In genomic region chr7:148142660-148143248, GRCh38 we compare ENCODE assay signal across 8 cellular contexts.
DNase-seq lines count a peak whose midpoint lies in the region; ATAC-seq, FAIRE-seq and TF ChIP-seq lines count a peak whose summit lies in the region.

No MANE protein-coding gene starts in this region.

- in situ Hi-C loops in GM13977 (cut with MboI; ENCODE audit: low pct_unique_long_range_greater_than_20kb, low sequenced_read_pairs, unreplicated experiment) = no loop called here

- intact Hi-C loops in kidney (cut with DNase I) = no loop called here

- no peak overlapping the region for H3K4me3 ChIP-seq in AG09309 (ENCODE audit: control insufficient read depth, low read depth, low read length)
- no peak overlapping the region for H3K4me3 ChIP-seq in WERI-Rb-1 (ENCODE audit: low read depth, low read length)
- H3K4me3 ChIP-seq in kidney (ENCODE audit: low read length in 2 of 2) = no peak overlapping the region

- DNase-seq in AG09309 (ENCODE audit: low read depth) = peak; percentile 17
- DNase-seq in GM13977 (ENCODE audit: low spot score) = peak; percentile 36
- peak; percentile 47 for DNase-seq in NCI-H1105 (lab: John Stamatoyannopoulos, UW)
- peak; percentile 45 for DNase-seq in WERI-Rb-1
- DNase-seq in kidney = no peak
- DNase-seq in ureter (ENCODE audit: low spot score) = no peak
- DNase-seq in mesenteric fat pad (ENCODE audit: low spot score) = no peak

- no peak for ATAC-seq in GM19463 (IDR thresholded peaks at IDR 0.05; ENCODE audit: unreplicated experiment)

- H3K27ac ChIP-seq in WERI-Rb-1 = no peak overlapping the region
- no peak overlapping the region for H3K27ac ChIP-seq in kidney (ENCODE audit: low read depth in 2 of 2, low read length in 2 of 2)

- no peak for FAIRE-seq in kidney (lab: Jason Lieb, UNC)

- no peaks in the 10 kb centered on the region for H3K9me3 ChIP-seq in WERI-Rb-1 (ENCODE audit: severe bottlenecking)
- no peaks in the 10 kb centered on the region for H3K9me3 ChIP-seq in kidney (ENCODE audit: control insufficient read depth in 1 of 2, low read length in 2 of 2)

- no peaks in the 10 kb centered on the region for H3K27me3 ChIP-seq in WERI-Rb-1 (ENCODE audit: insufficient read depth, low read depth, severe bottlenecking)

- peak; percentile 51 for TF ChIP-seq CTCF in AG09309 (IDR thresholded peaks at IDR 0.05; ENCODE audit: control insufficient read depth, insufficient read depth, low read depth, low read length, missing control alignments)
- TF ChIP-seq CTCF in GM13977 (IDR thresholded peaks at IDR 0.05; ENCODE audit: extremely low read depth, insufficient read depth, missing control alignments) = peak; percentile 53
- peak; percentile 66 for TF ChIP-seq CTCF in WERI-Rb-1 (IDR thresholded peaks at IDR 0.05; ENCODE audit: low read depth, low read length)
- TF ChIP-seq CTCF in kidney (IDR thresholded peaks at IDR 0.05; ENCODE audit: borderline replicate concordance, extremely low read depth, insufficient read depth) = peak; percentile 40

- H3K4me1 ChIP-seq in kidney (ENCODE audit: control insufficient read depth in 1 of 2, insufficient read depth in 1 of 2, low read depth in 1 of 2, low read length in 2 of 2) = no peaks in the 10 kb centered on the region

- no peak overlapping the region for H3K9ac ChIP-seq in kidney (ENCODE audit: low read length in 2 of 2)

- H3K36me3 ChIP-seq in WERI-Rb-1 = no peaks in the 10 kb centered on the region
- no peaks in the 10 kb centered on the region for H3K36me3 ChIP-seq in kidney (ENCODE audit: control insufficient read depth in 1 of 2, insufficient read depth in 2 of 2, low read length in 2 of 2)

Comparison
In these comparisons a context has a peak if more than half of its experiments do, and no peak if none do; other contexts are left out.
1. DNase-seq: peak in AG09309 (single experiment), GM13977 (single experiment), NCI-H1105 (single experiment) and WERI-Rb-1 (single experiment); none in kidney (single experiment), ureter (single experiment) and mesenteric fat pad (single experiment).
2. Peak in every context shown above with its lines, with median percentiles within 50 percentile points of each other: CTCF ChIP-seq.